9 cellular contexts compared by ENCODE assay signal in genomic region chr16:11744075-11744470, GRCh38. TPM values are rescaled to one million over a fixed set of nuclear protein-coding genes. Genes with fewer than 3 reads are reported as not detected.
DNase-seq lines count a peak whose midpoint lies in the region; ATAC-seq, FAIRE-seq and TF ChIP-seq lines count a peak whose summit lies in the region.
"Had no signal": no experiment of that assay in that cellular context is flagged by ENCODE, and none has a peak within 500 bp of the region (broad histone marks: within the 10 kb centered on the region; RNA-seq: fewer than 3 reads in every experiment).

No MANE protein-coding gene starts in this region.

- H3K36me3 ChIP-seq in CD4-positive, alpha-beta memory T cell (ENCODE audit: insufficient read depth, low read length), result no peaks in the 10 kb centered on the region
- H3K36me3 ChIP-seq in MM.1S (replicated peaks; ENCODE audit: insufficient read depth, low read length), result 0 out of 2 replicates have a peak, but pooled peaks cover 3% of the 10 kb centered on the region

- POLR2A ChIA-PET in CD4-positive, alpha-beta memory T cell (lab: Charles Lee; ENCODE audit: partially characterized antibody), result interaction anchor here (0.6 to 4.4 kb wide), 16 partner anchors 9 to 803 kb away, joined by 3 to 94 read pairs (median 6); partner anchors contain the start of genes DEXI, GSPT1, RSL1D1 and SNN

- no peaks in the 10 kb centered on the region for H4K20me1 ChIP-seq in MM.1S (ENCODE audit: insufficient read depth, low read length)

- H3K4me1 ChIP-seq in CD4-positive, alpha-beta memory T cell (ENCODE audit: insufficient read depth, low read length), result peaks cover 39% of the 10 kb centered on the region
- peaks cover 29% of the 10 kb centered on the region for H3K4me1 ChIP-seq in MM.1S (ENCODE audit: low read length)

- H3K27ac ChIP-seq in CD4-positive, alpha-beta memory T cell (ENCODE audit: low read depth, low read length), result peak overlapping the region; percentile 88
- peak overlapping the region; percentile 14; the same call in 1 of the 2 replicates for H3K27ac ChIP-seq in MM.1S (ENCODE audit: low read length)

- H3K4me3 Mint-ChIP-seq in CD4-positive, alpha-beta memory T cell, result peak overlapping the region; percentile 88 to 95 (median 91)
- H3K4me3 Mint-ChIP-seq in chondrocyte (ENCODE audit: unreplicated experiment) (peak overlapping the region; percentile 76), osteocyte (ENCODE audit: unreplicated experiment) (peak overlapping the region; percentile 79)

- H3K36me3 Mint-ChIP-seq in CD4-positive, alpha-beta memory T cell, result peaks cover 0 to 28% of the 10 kb centered on the region in 2 donors
- H3K36me3 Mint-ChIP-seq in chondrocyte (ENCODE audit: low read depth) (peaks cover 9% of the 10 kb centered on the region), osteocyte (ENCODE audit: unreplicated experiment) (peaks cover 10% of the 10 kb centered on the region)

- intact Hi-C loops in CD4-positive, alpha-beta memory T cell (cut with micrococcal nuclease), result loop anchor here (5.0 kb wide), 1 partner anchor 487 kb away; the partner anchor contains the start of gene SOCS1
- intact Hi-C loops in Right ventricle myocardium superior (cut with DNase I), result no loop called here

- peaks cover 31 to 46% (median 38%) of the 10 kb centered on the region in 4 donors for H3K4me1 Mint-ChIP-seq in CD4-positive, alpha-beta memory T cell
- H3K4me1 Mint-ChIP-seq in chondrocyte (ENCODE audit: low read depth), result peaks cover 43% of the 10 kb centered on the region
- H3K4me1 Mint-ChIP-seq in osteocyte (ENCODE audit: unreplicated experiment), result peaks cover 42% of the 10 kb centered on the region

- no peaks in the 10 kb centered on the region for H3K27me3 Mint-ChIP-seq in CD4-positive, alpha-beta memory T cell
- H3K27me3 Mint-ChIP-seq in chondrocyte (ENCODE audit: low read depth) (no peaks in the 10 kb centered on the region), osteocyte (ENCODE audit: unreplicated experiment) (no peaks in the 10 kb centered on the region)

- no peak overlapping the region for H2AFZ ChIP-seq in MM.1S (ENCODE audit: low read length)

- H3K4me3 ChIP-seq in CD4-positive, alpha-beta memory T cell (ENCODE audit: low read length in 2 of 2), result no peak overlapping the region
- H3K4me3 ChIP-seq in MM.1S (ENCODE audit: low read length), result no peak overlapping the region

- H3K9me2 ChIP-seq in MM.1S (replicated peaks; ENCODE audit: insufficient read depth, low read length), result no peaks in the 10 kb centered on the region

- H3K79me2 ChIP-seq in MM.1S (ENCODE audit: low read length), result peaks cover 60% of the 10 kb centered on the region

- CTCF ChIA-PET in CD4-positive, alpha-beta memory T cell (lab: Charles Lee; ENCODE audit: partially characterized antibody), result interaction anchor here (4.0 kb wide), 1 partner anchor 53 kb away, joined by 27 read pairs; the partner anchor contains the start of gene ZC3H7A

- no peak for ATAC-seq in Right ventricle myocardium superior (ENCODE audit: poor library complexity)

- no peaks in the 10 kb centered on the region for H3K9me3 Mint-ChIP-seq in CD4-positive, alpha-beta memory T cell
- no peaks in the 10 kb centered on the region for H3K9me3 Mint-ChIP-seq in chondrocyte (ENCODE audit: low read depth)
- H3K9me3 Mint-ChIP-seq in osteocyte (ENCODE audit: unreplicated experiment), result no peaks in the 10 kb centered on the region

- H3K9me3 ChIP-seq in CD4-positive, alpha-beta memory T cell (ENCODE audit: control insufficient read depth in 1 of 2, low read length in 2 of 2), result no peaks in the 10 kb centered on the region
- no peaks in the 10 kb centered on the region for H3K9me3 ChIP-seq in MM.1S (replicated peaks; ENCODE audit: insufficient read depth, low read length)

- H3K27me3 ChIP-seq in CD4-positive, alpha-beta memory T cell (ENCODE audit: insufficient read depth, low read length), result no peaks in the 10 kb centered on the region
- no peaks in the 10 kb centered on the region for H3K27me3 ChIP-seq in MM.1S (replicated peaks; ENCODE audit: insufficient read depth, low read length)

- peaks cover 63% of the 10 kb centered on the region for H3F3A ChIP-seq in MM.1S (ENCODE audit: insufficient read depth, low read length)

- no peak for DNase-seq in CD4-positive, alpha-beta memory T cell
- DNase-seq in MM.1S (no peak), chondrocyte (ENCODE audit: low spot score) (no peak), osteocyte (ENCODE audit: extremely low spot score, unreplicated experiment) (no peak), NCI-H226 (no peak), Right ventricle myocardium superior (no peak), RCC 7860 (ENCODE audit: low spot score) (no peak)
- DNase-seq in stimulated activated CD4-positive, alpha-beta T cell treated with anti-CD3 and anti-CD28 coated beads, Interleukin-4, amount 100 ng/mL, for 1 hour, result no peak
- DNase-seq: cerebellar nuclear complex had no signal

- peak overlapping the region; percentile 70; the same call in 1 of the 2 replicates for H3K4me2 ChIP-seq in MM.1S (ENCODE audit: low read depth, low read length)

- TF ChIP-seq CTCF in MM.1S (IDR thresholded peaks at IDR 0.05; ENCODE audit: low read length), result no peak
- no peak for TF ChIP-seq CTCF in chondrocyte (IDR thresholded peaks at IDR 0.05)
- TF ChIP-seq CTCF in osteocyte (IDR thresholded peaks at IDR 0.05), result no peak

- no peak overlapping the region for H3K9ac ChIP-seq in MM.1S (ENCODE audit: low read length)

- no peak for FAIRE-seq in RCC 7860 (lab: Jason Lieb, UNC)

- H3K27ac Mint-ChIP-seq in CD4-positive, alpha-beta memory T cell, result peak overlapping the region; percentile 96 to 99 (median 98)
- H3K27ac Mint-ChIP-seq in chondrocyte (ENCODE audit: unreplicated experiment), result peak overlapping the region; percentile 95
- H3K27ac Mint-ChIP-seq in osteocyte (ENCODE audit: unreplicated experiment), result peak overlapping the region; percentile 97

RNA-seq across cellular contexts. Expression of gene TXNDC11, which starts 1.4 kb away (rescaled TPM):
- total RNA-seq in CD4-positive, alpha-beta memory T cell, result 10 to 100 TPM; 51.7 to 59.8 TPM
- 10 to 100 TPM; 54.7 to 62.6 TPM for polyA plus RNA-seq in CD4-positive, alpha-beta memory T cell
- total RNA-seq in chondrocyte, result 34.9 to 53.1 TPM (median 39.7 TPM) in 3 replicates
- total RNA-seq in osteocyte, result 31.9 and 32.3 TPM in 2 replicates
- total RNA-seq in Right ventricle myocardium superior, result 18.6 TPM

RNA-seq across cellular contexts. Expression of gene ZC3H7A, which starts 53.0 kb away (rescaled TPM):
- total RNA-seq in CD4-positive, alpha-beta memory T cell, result 10 to 100 TPM; 85.0 to 92.1 TPM
- polyA plus RNA-seq in CD4-positive, alpha-beta memory T cell, result 10 to 100 TPM; 39.9 to 47.6 TPM
- total RNA-seq in chondrocyte, result 56.0 to 72.4 TPM (median 57.9 TPM) in 3 replicates
- 69.6 and 79.6 TPM in 2 replicates for total RNA-seq in osteocyte
- total RNA-seq in Right ventricle myocardium superior, result 23.7 TPM
